16 cellular contexts compared by ENCODE assay signal in genomic region chr19:42311612-42312160, GRCh38. TPM values are rescaled to one million over a fixed set of nuclear protein-coding genes. Genes with fewer than 3 reads are reported as not detected.
DNase-seq lines count a peak whose midpoint lies in the region; ATAC-seq, FAIRE-seq and TF ChIP-seq lines count a peak whose summit lies in the region.
"Had no signal": no experiment of that assay in that cellular context is flagged by ENCODE, and none has a peak within 500 bp of the region (broad histone marks: within the 10 kb centered on the region; RNA-seq: fewer than 3 reads in every experiment).

No MANE protein-coding gene starts in this region.

- no peak overlapping the region for H3K18ac ChIP-seq in H1 (ENCODE audit: extremely low read depth, low read length)

- H3K4me1 Mint-ChIP-seq in MCF 10A (ENCODE audit: insufficient read depth, unreplicated experiment), result peaks cover 12% of the 10 kb centered on the region
- no peaks in the 10 kb centered on the region for H3K4me1 Mint-ChIP-seq in type B pancreatic cell (ENCODE audit: unreplicated experiment)

- ATAC-seq in GM19397 (IDR thresholded peaks at IDR 0.05; ENCODE audit: unreplicated experiment), result no peak
- ATAC-seq: mucosa of descending colon, Right ventricle myocardium inferior had no signal

- FAIRE-seq in H1 (lab: Jason Lieb, UNC), result peak; percentile 19
- FAIRE-seq: islet of Langerhans had no signal

- POLR2A ChIA-PET in MCF 10A (lab: Yijun Ruan, JAX), result no interaction called here
- POLR2A ChIA-PET in H1 (lab: Charles Lee; ENCODE audit: partially characterized antibody), result interaction anchor here (1.0 to 1.8 kb wide), 2 partner anchors 11 to 13 kb away, joined by 3 to 7 read pairs; no protein-coding TSS in a partner anchor

- BruUV-seq in MCF 10A (replicated peaks; lab: Mats Ljungman, UMichigan), result no TSS peak

- no peak overlapping the region for H2BK120ac ChIP-seq in H1 (replicated peaks; ENCODE audit: low read depth, low read length)

- no peak overlapping the region for H2BK12ac ChIP-seq in H1 (ENCODE audit: low read depth, low read length)

- no peak overlapping the region for H3K9ac ChIP-seq in OCI-LY1 (ENCODE audit: low read length)
- H3K9ac ChIP-seq in H1 (replicated peaks in 1 of 4; ENCODE audit: extremely low read depth in 1 of 4, low read depth in 3 of 4, low read length in 3 of 4), result no peak overlapping the region

- H3F3A ChIP-seq in OCI-LY1 (ENCODE audit: insufficient read depth, low read length), result no peaks in the 10 kb centered on the region

- H3K9me3 Mint-ChIP-seq in MCF 10A (ENCODE audit: unreplicated experiment) (no peaks in the 10 kb centered on the region), type B pancreatic cell (no peaks in the 10 kb centered on the region)
- H3K9me3 Mint-ChIP-seq: IgD-negative memory B cell had no signal

- H3K36me3 Mint-ChIP-seq in MCF 10A (ENCODE audit: insufficient read depth, unreplicated experiment) (peaks cover 6% of the 10 kb centered on the region), type B pancreatic cell (no peaks in the 10 kb centered on the region)
- H3K36me3 Mint-ChIP-seq: IgD-negative memory B cell had no signal

- no peak for TF ChIP-seq POLR2A in breast epithelium (IDR thresholded peaks at IDR 0.05)
- no peak for TF ChIP-seq POLR2A in H1 (IDR thresholded peaks at IDR 0.05; ENCODE audit: control extremely low read depth in 1 of 2, low read depth in 2 of 2, low read length in 2 of 2)

- TF ChIP-seq RAD21 in H1 (IDR thresholded peaks at IDR 0.05 in 1 of 2, conservative IDR thresholded peaks at IDR 0.05 in 1 of 2; ENCODE audit: low read depth in 2 of 2, low read length in 2 of 2), result peak; percentile 28 to 36; a peak in 3 of 4 replicates

- intact Hi-C loops in MCF 10A (cut with micrococcal nuclease) (no loop called here), breast epithelium (cut with DNase I; ENCODE audit: low total_unique reads) (loop anchor here (2.0 kb wide), 1 partner anchor 65 kb away; no protein-coding TSS in a partner anchor)

- H3K27ac ChIP-seq in breast epithelium, result no peak overlapping the region
- no peak overlapping the region for H3K27ac ChIP-seq in OCI-LY1 (ENCODE audit: low read depth, low read length, poor library complexity, severe bottlenecking)
- no peak overlapping the region for H3K27ac ChIP-seq in H1 (ENCODE audit: low read depth, low read length)
- H3K27ac ChIP-seq: tibial nerve had no signal

- no peak overlapping the region for H3K4ac ChIP-seq in H1 (replicated peaks; ENCODE audit: insufficient read length, low read depth, low read length)

- H3K27ac Mint-ChIP-seq in MCF 10A (ENCODE audit: low read depth, unreplicated experiment) (no peak overlapping the region), type B pancreatic cell (no peak overlapping the region)

- no peak overlapping the region for H2BK5ac ChIP-seq in H1 (ENCODE audit: low read depth, low read length)

- H3K56ac ChIP-seq in H1 (replicated peaks; ENCODE audit: insufficient read length, low read depth, low read length), result no peak overlapping the region

- WGBS in H1 (ENCODE audit: extremely low coverage in 1 of 2, insufficient coverage in 1 of 2, insufficient read length in 1 of 2, insufficient replicate concordance in 2 of 2, low coverage in 1 of 2, low lambda C conversion rate in 2 of 2, missing lambda C conversion rate in 1 of 2), 2 experiments, result 73% methylated on average over 2 of the region's 2 CpGs; no CpG with 5 or more reads in 1 of the 2 experiments

- H4K5ac ChIP-seq in H1 (ENCODE audit: insufficient read length, low read depth, low read length), result no peak overlapping the region

- H3K9me2 ChIP-seq in OCI-LY1 (ENCODE audit: low read depth, low read length), result no peaks in the 10 kb centered on the region

- CTCF ChIA-PET in MCF 10A (lab: Yijun Ruan, JAX) (no interaction called here), H1 (lab: Charles Lee; ENCODE audit: partially characterized antibody) (interaction anchor here (0.6 to 3.8 kb wide), 9 partner anchors 11 to 488 kb away, joined by 3 to 21 read pairs (median 3); partner anchors contain the start of gene POU2F2)

- H3K27me3 Mint-ChIP-seq in MCF 10A (ENCODE audit: insufficient read depth, unreplicated experiment) (peaks cover 13% of the 10 kb centered on the region), type B pancreatic cell (peaks cover 33% of the 10 kb centered on the region)

- no peaks in the 10 kb centered on the region for H3K79me1 ChIP-seq in H1 (ENCODE audit: low read depth, low read length)

- no peak overlapping the region for H2BK20ac ChIP-seq in H1 (ENCODE audit: low read length)

- peak; percentile 17 for DNase-seq in MCF 10A (ENCODE audit: unreplicated experiment)
- DNase-seq in breast epithelium (ENCODE audit: low spot score in 2 of 2), result no peak
- DNase-seq in H1 (ENCODE audit: low read depth in 1 of 2, low spot score in 2 of 2), result peak in 1 of 2 experiments; percentile 49
- no peak for DNase-seq in type B pancreatic cell (ENCODE audit: extremely low spot score, unreplicated experiment)
- no peak for DNase-seq in 8988T
- no peak for DNase-seq in cerebellar cortex (ENCODE audit: low spot score)
- DNase-seq: activated CD4-positive, alpha-beta T cell treated with anti-CD3 and anti-CD28 coated beads for 1 hour; activated effector memory CD4-positive, alpha-beta T cell treated with Interleukin-2 at 50 U/mL for 16 hours; mucosa of descending colon had no signal

- TF ChIP-seq EP300 in H1 (IDR thresholded peaks at IDR 0.05; ENCODE audit: borderline replicate concordance in 1 of 2, low read depth in 2 of 2, low read length in 2 of 2), result no peak

- no peak overlapping the region for H2AFZ ChIP-seq in OCI-LY1 (ENCODE audit: low read length)
- no peak overlapping the region for H2AFZ ChIP-seq in H1 (ENCODE audit: low read length)

- no peaks in the 10 kb centered on the region for H3K79me2 ChIP-seq in OCI-LY1 (ENCODE audit: insufficient read depth, low read length)
- no peaks in the 10 kb centered on the region for H3K79me2 ChIP-seq in H1 (ENCODE audit: control insufficient read depth in 1 of 2, insufficient read depth in 2 of 2, low read length in 2 of 2)

- H4K20me1 ChIP-seq in OCI-LY1 (ENCODE audit: insufficient read depth, low read length) (no peaks in the 10 kb centered on the region), H1 (replicated peaks in 1 of 2; ENCODE audit: control insufficient read depth in 1 of 2, insufficient read depth in 2 of 2, low read length in 2 of 2) (no peaks in the 10 kb centered on the region)

- H4K91ac ChIP-seq in H1 (replicated peaks; ENCODE audit: insufficient read length, low read length), result no peak overlapping the region

- H2BK15ac ChIP-seq in H1 (ENCODE audit: low read length), result no peak overlapping the region

- H3K27me3 ChIP-seq in breast epithelium (no peaks in the 10 kb centered on the region), OCI-LY1 (ENCODE audit: insufficient read depth, low read length) (no peaks in the 10 kb centered on the region), H1 (replicated peaks in 1 of 4; ENCODE audit: control insufficient read depth in 3 of 4, extremely low read depth in 1 of 4, insufficient read depth in 3 of 4, low read length in 3 of 4) (peaks cover 0 to 20% (median 11%) of the 10 kb centered on the region in 4 experiments; a peak in 5 of 7 replicates)

- H3K14ac ChIP-seq in H1 (ENCODE audit: insufficient read length), result no peak overlapping the region

- no peaks in the 10 kb centered on the region for H3K4me1 ChIP-seq in breast epithelium
- peaks cover 17% of the 10 kb centered on the region for H3K4me1 ChIP-seq in OCI-LY1 (ENCODE audit: insufficient read depth, low read length, severe bottlenecking)
- peaks cover 0 to 8% (median 2%) of the 10 kb centered on the region in 4 experiments; a peak in 2 of 7 replicates for H3K4me1 ChIP-seq in H1 (replicated peaks in 1 of 4; ENCODE audit: control insufficient read depth in 3 of 4, insufficient read depth in 4 of 4, low read length in 3 of 4)

- peaks cover 6% of the 10 kb centered on the region; the same call in 1 of the 2 replicates for H3K23me2 ChIP-seq in H1 (ENCODE audit: low read depth, low read length)

- no peaks in the 10 kb centered on the region for H3K36me3 ChIP-seq in breast epithelium
- no peaks in the 10 kb centered on the region; the same call in 1 of the 2 replicates for H3K36me3 ChIP-seq in OCI-LY1 (ENCODE audit: insufficient read depth, low read length)
- no peaks in the 10 kb centered on the region for H3K36me3 ChIP-seq in H1 (ENCODE audit: control insufficient read depth in 2 of 4, insufficient read depth in 4 of 4, low read length in 3 of 4)
- H3K36me3 ChIP-seq: tibial nerve had no signal

- H2AK5ac ChIP-seq in H1 (ENCODE audit: low read depth, low read length), result no peak overlapping the region

- no peak overlapping the region for H3K23ac ChIP-seq in H1 (ENCODE audit: insufficient read length)

- H3K4me2 ChIP-seq in OCI-LY1 (ENCODE audit: low read length) (no peak overlapping the region), H1 (ENCODE audit: insufficient read depth in 1 of 2, low read depth in 2 of 2, low read length in 2 of 2) (no peak overlapping the region)

- H3K4me3 ChIP-seq in breast epithelium, result no peak overlapping the region
- H3K4me3 ChIP-seq in OCI-LY1 (ENCODE audit: low read depth, low read length, poor library complexity, severe bottlenecking), result no peak overlapping the region
- no peak overlapping the region for H3K4me3 ChIP-seq in H1 (ENCODE audit: extremely low read depth in 1 of 4, insufficient read depth in 2 of 4, low read depth in 3 of 4, low read length in 4 of 4)
- H3K4me3 ChIP-seq: mucosa of descending colon, tibial nerve had no signal

- H3K4me3 Mint-ChIP-seq in MCF 10A (ENCODE audit: unreplicated experiment), result peak overlapping the region; percentile 66
- peak overlapping the region; percentile 45 for H3K4me3 Mint-ChIP-seq in type B pancreatic cell

- TF ChIP-seq CTCF in MCF 10A (IDR thresholded peaks at IDR 0.05; ENCODE audit: unreplicated experiment) (no peak), breast epithelium (IDR thresholded peaks at IDR 0.05) (no peak), OCI-LY1 (IDR thresholded peaks at IDR 0.05; ENCODE audit: low read length) (peak; percentile 34; the same call in 1 of the 2 replicates), H1 (IDR thresholded peaks at IDR 0.05; ENCODE audit: control extremely low read depth in 1 of 3, insufficient read depth in 1 of 3, low read depth in 1 of 3, low read length in 3 of 3) (peak; percentile 36 to 56 (median 55); a peak in 3 of 4 replicates), type B pancreatic cell (conservative IDR thresholded peaks at IDR 0.05) (no peak)

- H4K8ac ChIP-seq in H1 (ENCODE audit: extremely low read depth, insufficient read depth, low read length), result no peak overlapping the region

- no peaks in the 10 kb centered on the region for H3K9me3 ChIP-seq in breast epithelium
- no peaks in the 10 kb centered on the region for H3K9me3 ChIP-seq in OCI-LY1 (ENCODE audit: low read length)
- H3K9me3 ChIP-seq in H1 (ENCODE audit: insufficient read depth in 2 of 2, low read depth in 1 of 2, low read length in 1 of 2), result no peaks in the 10 kb centered on the region
- H3K9me3 ChIP-seq: mucosa of descending colon, tibial nerve had no signal

RNA-seq across cellular contexts. Expression of gene TMEM145, which starts 1.4 kb away (rescaled TPM):
- not detected in 2 replicates for total RNA-seq in MCF 10A (2022)
- under 1 TPM in 2 of 3 donors, not detected in 1; 0.33 to 0.59 TPM for total RNA-seq in breast epithelium
- 4.7 and 5.0 TPM in 2 replicates for total RNA-seq in H1 (2021; fragmentation: NEBNext Ultra II Directional; extraction: Animal tissue kit (Norgen Biotek cat#: 25700))
- polyA plus RNA-seq in H1 (2011; rRNA removed), result 2.3 and 4.5 TPM in 2 replicates
- polyA plus RNA-seq in H1 (2011; cell fraction: cytosol; rRNA removed), result 2.1 TPM
- 19.4 TPM for polyA plus RNA-seq in H1 (2011; cell fraction: nucleus; rRNA removed)
- 7.2 to 10.4 TPM (median 8.4 TPM) in 4 replicates for polyA plus RNA-seq in H1 (2012, experiment 1 of 2)
- 6.6 TPM for polyA plus RNA-seq in H1 (2012, experiment 2 of 2)
- polyA plus RNA-seq in H1 (2013, experiment 1 of 2), result 6.3 TPM
- 5.4 TPM for polyA plus RNA-seq in H1 (2013, experiment 2 of 2)
- 7.5 and 11.1 TPM in 2 replicates for polyA minus RNA-seq in H1 (2011; rRNA and poly(A)+ RNA removed)
- 3.3 TPM for polyA minus RNA-seq in H1 (2011; cell fraction: cytosol; rRNA and poly(A)+ RNA removed)
- polyA minus RNA-seq in H1 (2011; cell fraction: nucleus; rRNA and poly(A)+ RNA removed), result 8.0 TPM
- 0.88 and 3.6 TPM in 2 replicates for total RNA-seq in type B pancreatic cell (ENCODE audit: low replicate concordance)
- polyA plus RNA-seq: IgD-negative memory B cell had no signal

RNA-seq across cellular contexts. Expression of gene PAFAH1B3, which starts 9.3 kb away (rescaled TPM):
- total RNA-seq in MCF 10A (2022) (9.5 and 30.6 TPM in 2 replicates), breast epithelium (10 to 100 TPM in 2 of 3 donors, 1 to 10 TPM in 1; 7.5 to 32.4 (median 28.5) TPM), type B pancreatic cell (ENCODE audit: low replicate concordance) (50.3 and 97.4 TPM in 2 replicates)
- total RNA-seq in H1 (2021; fragmentation: NEBNext Ultra II Directional; extraction: Animal tissue kit (Norgen Biotek cat#: 25700)), result 124 and 132 TPM in 2 replicates
- polyA plus RNA-seq in H1 (2011; rRNA removed), result 248 and 294 TPM in 2 replicates
- 171 TPM for polyA plus RNA-seq in H1 (2011; cell fraction: cytosol; rRNA removed)
- polyA plus RNA-seq in H1 (2011; cell fraction: nucleus; rRNA removed), result 201 TPM
- polyA plus RNA-seq in H1 (2012, experiment 1 of 2), result 95.5 to 156 TPM (median 148 TPM) in 4 replicates
- polyA plus RNA-seq in H1 (2012, experiment 2 of 2), result 202 TPM
- polyA plus RNA-seq in H1 (2013, experiment 1 of 2), result 109 TPM
- 108 TPM for polyA plus RNA-seq in H1 (2013, experiment 2 of 2)
- polyA minus RNA-seq in H1 (2011; rRNA and poly(A)+ RNA removed), result 61.2 and 78.8 TPM in 2 replicates
- 60.3 TPM for polyA minus RNA-seq in H1 (2011; cell fraction: cytosol; rRNA and poly(A)+ RNA removed)
- polyA minus RNA-seq in H1 (2011; cell fraction: nucleus; rRNA and poly(A)+ RNA removed), result 52.6 TPM

RNA-seq across cellular contexts. Expression of gene PRR19, which starts 9.8 kb away (rescaled TPM):
- 0.30 and 0.64 TPM in 2 replicates for total RNA-seq in MCF 10A (2022)
- 1 to 10 TPM in 1 of 3 donors, under 1 TPM in 2; 0.33 to 2.6 (median 0.48) TPM for total RNA-seq in breast epithelium
- 6.7 and 7.2 TPM in 2 replicates for total RNA-seq in H1 (2021; fragmentation: NEBNext Ultra II Directional; extraction: Animal tissue kit (Norgen Biotek cat#: 25700))
- 7.5 and 8.9 TPM in 2 replicates for polyA plus RNA-seq in H1 (2011; rRNA removed)
- 5.1 TPM for polyA plus RNA-seq in H1 (2011; cell fraction: cytosol; rRNA removed)
- 5.0 TPM for polyA plus RNA-seq in H1 (2011; cell fraction: nucleus; rRNA removed)
- polyA plus RNA-seq in H1 (2012, experiment 1 of 2), result 4.3 to 7.1 TPM (median 6.5 TPM) in 4 replicates
- 8.1 TPM for polyA plus RNA-seq in H1 (2012, experiment 2 of 2)
- 4.9 TPM for polyA plus RNA-seq in H1 (2013, experiment 1 of 2)
- 4.5 TPM for polyA plus RNA-seq in H1 (2013, experiment 2 of 2)
- polyA minus RNA-seq in H1 (2011; rRNA and poly(A)+ RNA removed), result 1.9 and 2.0 TPM in 2 replicates
- 4.7 TPM for polyA minus RNA-seq in H1 (2011; cell fraction: cytosol; rRNA and poly(A)+ RNA removed)
- polyA minus RNA-seq in H1 (2011; cell fraction: nucleus; rRNA and poly(A)+ RNA removed), result 2.0 TPM
- 2.2 and 2.4 TPM in 2 replicates for total RNA-seq in type B pancreatic cell (ENCODE audit: low replicate concordance)
- total RNA-seq: skeletal muscle tissue had no signal

RNA-seq across cellular contexts. Expression of gene MEGF8, which starts 13.7 kb away (rescaled TPM):
- total RNA-seq in MCF 10A (2022), result 13.0 and 20.6 TPM in 2 replicates
- total RNA-seq in breast epithelium, result 10 to 100 TPM in 2 of 3 donors, 1 to 10 TPM in 1; 9.7 to 15.5 (median 10.8) TPM
- total RNA-seq in H1 (2021; fragmentation: NEBNext Ultra II Directional; extraction: Animal tissue kit (Norgen Biotek cat#: 25700)), result 22.3 and 23.7 TPM in 2 replicates
- 13.0 and 22.9 TPM in 2 replicates for polyA plus RNA-seq in H1 (2011; rRNA removed)
- polyA plus RNA-seq in H1 (2011; cell fraction: cytosol; rRNA removed), result 14.4 TPM
- 36.3 TPM for polyA plus RNA-seq in H1 (2011; cell fraction: nucleus; rRNA removed)
- 19.5 to 28.0 TPM (median 24.5 TPM) in 4 replicates for polyA plus RNA-seq in H1 (2012, experiment 1 of 2)
- polyA plus RNA-seq in H1 (2012, experiment 2 of 2), result 17.4 TPM
- 25.0 TPM for polyA plus RNA-seq in H1 (2013, experiment 1 of 2)
- 20.5 TPM for polyA plus RNA-seq in H1 (2013, experiment 2 of 2)
- polyA minus RNA-seq in H1 (2011; rRNA and poly(A)+ RNA removed), result 12.0 and 12.8 TPM in 2 replicates
- 27.8 TPM for polyA minus RNA-seq in H1 (2011; cell fraction: cytosol; rRNA and poly(A)+ RNA removed)
- 24.9 TPM for polyA minus RNA-seq in H1 (2011; cell fraction: nucleus; rRNA and poly(A)+ RNA removed)
- 30.7 and 49.5 TPM in 2 replicates for total RNA-seq in type B pancreatic cell (ENCODE audit: low replicate concordance)

RNA-seq across cellular contexts. Expression of gene CIC, which starts 42.6 kb away (rescaled TPM):
- total RNA-seq in MCF 10A (2022), result 66.9 and 67.9 TPM in 2 replicates
- 10 to 100 TPM; 20.2 to 25.6 (median 24.9) TPM for total RNA-seq in breast epithelium
- total RNA-seq in H1 (2021; fragmentation: NEBNext Ultra II Directional; extraction: Animal tissue kit (Norgen Biotek cat#: 25700)), result 43.6 and 48.4 TPM in 2 replicates
- polyA plus RNA-seq in H1 (2011; rRNA removed), result 13.2 and 23.1 TPM in 2 replicates
- polyA plus RNA-seq in H1 (2011; cell fraction: cytosol; rRNA removed), result 12.9 TPM
- 85.4 TPM for polyA plus RNA-seq in H1 (2011; cell fraction: nucleus; rRNA removed)
- polyA plus RNA-seq in H1 (2012, experiment 1 of 2), result 26.5 to 45.2 TPM (median 39.7 TPM) in 4 replicates
- 24.2 TPM for polyA plus RNA-seq in H1 (2012, experiment 2 of 2)
- 28.3 TPM for polyA plus RNA-seq in H1 (2013, experiment 1 of 2)
- 27.0 TPM for polyA plus RNA-seq in H1 (2013, experiment 2 of 2)
- 3.7 and 5.1 TPM in 2 replicates for polyA minus RNA-seq in H1 (2011; rRNA and poly(A)+ RNA removed)
- 18.2 TPM for polyA minus RNA-seq in H1 (2011; cell fraction: cytosol; rRNA and poly(A)+ RNA removed)
- polyA minus RNA-seq in H1 (2011; cell fraction: nucleus; rRNA and poly(A)+ RNA removed), result 17.1 TPM
- total RNA-seq in type B pancreatic cell (ENCODE audit: low replicate concordance), result 44.8 and 70.3 TPM in 2 replicates

Comparison
In these comparisons a context has a peak if more than half of its experiments do, and no peak if none do; other contexts are left out.
1. CTCF ChIP-seq: peak in OCI-LY1 (single experiment) and H1 (3 of 3); none in MCF 10A (single experiment), breast epithelium (0 of 3) and type B pancreatic cell (single experiment).